ENCODE assay signal across 1 cellular context in genomic region chr11:132033051-132033450, GRCh38.
TF ChIP-seq lines count a peak whose summit lies in the region.

No MANE protein-coding gene starts in this region.

TF ChIP-seq in SK-N-SH, 30 proteins besides CTCF, POLR2A, EP300 and RAD21:
- TF ChIP-seq RXRA (IDR thresholded peaks at IDR 0.05; ENCODE audit: borderline replicate concordance, low read depth) (no peak), POLR2AphosphoS5 (IDR thresholded peaks at IDR 0.05; ENCODE audit: low read depth, low read length) (no peak), EZH2phosphoT487 (IDR thresholded peaks at IDR 0.05; ENCODE audit: borderline replicate concordance, low read depth) (no peak), SIN3A (IDR thresholded peaks at IDR 0.05; ENCODE audit: borderline replicate concordance, low read depth, low read length) (no peak), USF2 (IDR thresholded peaks at IDR 0.05; ENCODE audit: borderline replicate concordance, low read depth, low read length) (no peak), TCF12 (IDR thresholded peaks at IDR 0.05) (peak; percentile 6; the same call in 1 of the 2 replicates), USF1 (IDR thresholded peaks at IDR 0.05; ENCODE audit: borderline replicate concordance, low read depth) (no peak), NFIC (IDR thresholded peaks at IDR 0.05; ENCODE audit: borderline replicate concordance) (peak; percentile 16; the same call in 1 of the 2 replicates), TAF1 (IDR thresholded peaks at IDR 0.05; ENCODE audit: borderline replicate concordance, low read depth, low read length) (no peak), GABPA (IDR thresholded peaks at IDR 0.05; ENCODE audit: low read depth) (no peak), JUND (IDR thresholded peaks at IDR 0.05) (no peak), YY1 (IDR thresholded peaks at IDR 0.05; ENCODE audit: low read depth) (no peak), NRF1 (IDR thresholded peaks at IDR 0.05; ENCODE audit: low read depth, low read length) (no peak)
- TF ChIP-seq, protein P1, sequence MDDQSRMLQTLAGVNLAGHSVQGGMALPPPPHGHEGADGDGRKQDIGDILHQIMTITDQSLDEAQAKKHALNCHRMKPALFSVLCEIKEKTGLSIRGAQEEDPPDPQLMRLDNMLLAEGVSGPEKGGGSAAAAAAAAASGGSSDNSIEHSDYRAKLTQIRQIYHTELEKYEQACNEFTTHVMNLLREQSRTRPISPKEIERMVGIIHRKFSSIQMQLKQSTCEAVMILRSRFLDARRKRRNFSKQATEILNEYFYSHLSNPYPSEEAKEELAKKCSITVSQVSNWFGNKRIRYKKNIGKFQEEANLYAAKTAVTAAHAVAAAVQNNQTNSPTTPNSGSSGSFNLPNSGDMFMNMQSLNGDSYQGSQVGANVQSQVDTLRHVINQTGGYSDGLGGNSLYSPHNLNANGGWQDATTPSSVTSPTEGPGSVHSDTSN (IDR thresholded peaks at IDR 0.05): peak; percentile 62
- TF ChIP-seq, protein P2, sequence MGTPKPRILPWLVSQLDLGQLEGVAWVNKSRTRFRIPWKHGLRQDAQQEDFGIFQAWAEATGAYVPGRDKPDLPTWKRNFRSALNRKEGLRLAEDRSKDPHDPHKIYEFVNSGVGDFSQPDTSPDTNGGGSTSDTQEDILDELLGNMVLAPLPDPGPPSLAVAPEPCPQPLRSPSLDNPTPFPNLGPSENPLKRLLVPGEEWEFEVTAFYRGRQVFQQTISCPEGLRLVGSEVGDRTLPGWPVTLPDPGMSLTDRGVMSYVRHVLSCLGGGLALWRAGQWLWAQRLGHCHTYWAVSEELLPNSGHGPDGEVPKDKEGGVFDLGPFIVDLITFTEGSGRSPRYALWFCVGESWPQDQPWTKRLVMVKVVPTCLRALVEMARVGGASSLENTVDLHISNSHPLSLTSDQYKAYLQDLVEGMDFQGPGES (IDR thresholded peaks at IDR 0.05; ENCODE audit: low read depth, low read length): no peak
- TF ChIP-seq, protein P3, sequence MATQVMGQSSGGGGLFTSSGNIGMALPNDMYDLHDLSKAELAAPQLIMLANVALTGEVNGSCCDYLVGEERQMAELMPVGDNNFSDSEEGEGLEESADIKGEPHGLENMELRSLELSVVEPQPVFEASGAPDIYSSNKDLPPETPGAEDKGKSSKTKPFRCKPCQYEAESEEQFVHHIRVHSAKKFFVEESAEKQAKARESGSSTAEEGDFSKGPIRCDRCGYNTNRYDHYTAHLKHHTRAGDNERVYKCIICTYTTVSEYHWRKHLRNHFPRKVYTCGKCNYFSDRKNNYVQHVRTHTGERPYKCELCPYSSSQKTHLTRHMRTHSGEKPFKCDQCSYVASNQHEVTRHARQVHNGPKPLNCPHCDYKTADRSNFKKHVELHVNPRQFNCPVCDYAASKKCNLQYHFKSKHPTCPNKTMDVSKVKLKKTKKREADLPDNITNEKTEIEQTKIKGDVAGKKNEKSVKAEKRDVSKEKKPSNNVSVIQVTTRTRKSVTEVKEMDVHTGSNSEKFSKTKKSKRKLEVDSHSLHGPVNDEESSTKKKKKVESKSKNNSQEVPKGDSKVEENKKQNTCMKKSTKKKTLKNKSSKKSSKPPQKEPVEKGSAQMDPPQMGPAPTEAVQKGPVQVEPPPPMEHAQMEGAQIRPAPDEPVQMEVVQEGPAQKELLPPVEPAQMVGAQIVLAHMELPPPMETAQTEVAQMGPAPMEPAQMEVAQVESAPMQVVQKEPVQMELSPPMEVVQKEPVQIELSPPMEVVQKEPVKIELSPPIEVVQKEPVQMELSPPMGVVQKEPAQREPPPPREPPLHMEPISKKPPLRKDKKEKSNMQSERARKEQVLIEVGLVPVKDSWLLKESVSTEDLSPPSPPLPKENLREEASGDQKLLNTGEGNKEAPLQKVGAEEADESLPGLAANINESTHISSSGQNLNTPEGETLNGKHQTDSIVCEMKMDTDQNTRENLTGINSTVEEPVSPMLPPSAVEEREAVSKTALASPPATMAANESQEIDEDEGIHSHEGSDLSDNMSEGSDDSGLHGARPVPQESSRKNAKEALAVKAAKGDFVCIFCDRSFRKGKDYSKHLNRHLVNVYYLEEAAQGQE (IDR thresholded peaks at IDR 0.05; ENCODE audit: low read depth, low read length): no peak
- TF ChIP-seq, protein P4, sequence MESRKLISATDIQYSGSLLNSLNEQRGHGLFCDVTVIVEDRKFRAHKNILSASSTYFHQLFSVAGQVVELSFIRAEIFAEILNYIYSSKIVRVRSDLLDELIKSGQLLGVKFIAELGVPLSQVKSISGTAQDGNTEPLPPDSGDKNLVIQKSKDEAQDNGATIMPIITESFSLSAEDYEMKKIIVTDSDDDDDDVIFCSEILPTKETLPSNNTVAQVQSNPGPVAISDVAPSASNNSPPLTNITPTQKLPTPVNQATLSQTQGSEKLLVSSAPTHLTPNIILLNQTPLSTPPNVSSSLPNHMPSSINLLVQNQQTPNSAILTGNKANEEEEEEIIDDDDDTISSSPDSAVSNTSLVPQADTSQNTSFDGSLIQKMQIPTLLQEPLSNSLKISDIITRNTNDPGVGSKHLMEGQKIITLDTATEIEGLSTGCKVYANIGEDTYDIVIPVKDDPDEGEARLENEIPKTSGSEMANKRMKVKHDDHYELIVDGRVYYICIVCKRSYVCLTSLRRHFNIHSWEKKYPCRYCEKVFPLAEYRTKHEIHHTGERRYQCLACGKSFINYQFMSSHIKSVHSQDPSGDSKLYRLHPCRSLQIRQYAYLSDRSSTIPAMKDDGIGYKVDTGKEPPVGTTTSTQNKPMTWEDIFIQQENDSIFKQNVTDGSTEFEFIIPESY (IDR thresholded peaks at IDR 0.05; ENCODE audit: borderline replicate concordance, low read depth): no peak
